17 cellular contexts compared by ENCODE assay signal in genomic region chr20:22744341-22745193, GRCh38.
DNase-seq lines count a peak whose midpoint lies in the region; FAIRE-seq and TF ChIP-seq lines count a peak whose summit lies in the region.
"Had no signal": no experiment of that assay in that cellular context is flagged by ENCODE, and none has a peak within 500 bp of the region (broad histone marks: within the 10 kb centered on the region; RNA-seq: fewer than 3 reads in every experiment).

No MANE protein-coding gene starts in this region.

- intact Hi-C loops in MCF 10A (cut with micrococcal nuclease) = no loop called here
- intact Hi-C loops in breast epithelium (cut with DNase I; ENCODE audit: low total_unique reads) = no loop called here

- no peak overlapping the region for H3K27ac ChIP-seq in breast epithelium
- H3K27ac ChIP-seq: 22Rv1; BLaER1 treated with 17β-estradiol and CSF1 and Interleukin-3, amounts not matched to agents 10 nM and 100 nM had no signal

- POLR2A ChIA-PET in MCF 10A (lab: Yijun Ruan, JAX) = interaction anchor here (0.6 to 3.8 kb wide), 14 partner anchors 10 to 1131 kb away, joined by 3 to 24 read pairs (median 4); partner anchors contain the start of gene NXT1

- H3K27me3 Mint-ChIP-seq in MCF 10A (ENCODE audit: insufficient read depth, unreplicated experiment) = no peaks in the 10 kb centered on the region

- no peaks in the 10 kb centered on the region for H3K4me1 ChIP-seq in breast epithelium

- CTCF ChIA-PET in MCF 10A (lab: Yijun Ruan, JAX) = interaction anchor here (0.7 to 1.4 kb wide), 5 partner anchors 14 to 353 kb away, joined by 3 to 5 read pairs (median 4); no protein-coding TSS in a partner anchor

- no peaks in the 10 kb centered on the region for H3K36me3 Mint-ChIP-seq in MCF 10A (ENCODE audit: insufficient read depth, unreplicated experiment)

- H3K9me3 ChIP-seq in breast epithelium = no peaks in the 10 kb centered on the region
- H3K9me3 ChIP-seq in MG63 = no peaks in the 10 kb centered on the region

- H3K4me3 Mint-ChIP-seq in MCF 10A (ENCODE audit: unreplicated experiment) = no peak overlapping the region

- H3K4me1 Mint-ChIP-seq in MCF 10A (ENCODE audit: insufficient read depth, unreplicated experiment) = peaks cover 5% of the 10 kb centered on the region

- no peak overlapping the region for H3K27ac Mint-ChIP-seq in MCF 10A (ENCODE audit: low read depth, unreplicated experiment)

- no peaks in the 10 kb centered on the region for H3K9me3 Mint-ChIP-seq in MCF 10A (ENCODE audit: unreplicated experiment)

- no peak overlapping the region for H3K4me3 ChIP-seq in breast epithelium
- no peak overlapping the region for H3K4me3 ChIP-seq in MG63
- H3K4me3 ChIP-seq: BLaER1 treated with 17β-estradiol and CSF1 and Interleukin-3, amounts not matched to agents 10 nM and 100 nM had no signal

- no peak for TF ChIP-seq POLR2A in breast epithelium (IDR thresholded peaks at IDR 0.05)

- no TSS peak for BruUV-seq in MCF 10A (replicated peaks; lab: Mats Ljungman, UMichigan)

- TF ChIP-seq CTCF in MCF 10A (IDR thresholded peaks at IDR 0.05; ENCODE audit: unreplicated experiment) (no peak), breast epithelium (IDR thresholded peaks at IDR 0.05) (no peak)

- no peak for FAIRE-seq in RCC 7860 (lab: Jason Lieb, UNC)
- FAIRE-seq: HepG2 had no signal

- peak; percentile 9 for DNase-seq in MCF 10A (ENCODE audit: unreplicated experiment)
- DNase-seq in breast epithelium (ENCODE audit: low spot score in 2 of 2) = no peak
- DNase-seq in dermis blood vessel endothelial cell = peak; percentile 48
- peak; percentile 16 for DNase-seq in iris pigment epithelial cell (ENCODE audit: low read depth)
- DNase-seq in NCI-H1105 treated with DMSO at 0.1 percent for 48 hours (lab: John Stamatoyannopoulos, UW) = no peak
- DNase-seq in MG63 = no peak
- DNase-seq in RCC 7860 (ENCODE audit: low spot score) = no peak
- no peak for DNase-seq in superior temporal gyrus (ENCODE audit: extremely low spot score)
- DNase-seq: DMS 273 treated with DMSO at 0.1 percent for 48 hours, H7, NCI-H1436, NCI-H2029 treated with DMSO at 0.1 percent for 48 hours, NCI-H510A treated with DMSO at 0.1 percent for 48 hours, RPMI8226 had no signal

- H3K27me3 ChIP-seq in breast epithelium = no peaks in the 10 kb centered on the region
- no peaks in the 10 kb centered on the region for H3K27me3 ChIP-seq in MG63
- H3K27me3 ChIP-seq: BLaER1 treated with 17β-estradiol and CSF1 and Interleukin-3, amounts not matched to agents 10 nM and 100 nM had no signal

- no peaks in the 10 kb centered on the region for H3K36me3 ChIP-seq in breast epithelium
- no peaks in the 10 kb centered on the region for H3K36me3 ChIP-seq in MG63
- H3K36me3 ChIP-seq: BLaER1 treated with 17β-estradiol and CSF1 and Interleukin-3, amounts not matched to agents 10 nM and 100 nM had no signal

Comparison
In these comparisons a context has a peak if more than half of its experiments do, and no peak if none do; other contexts are left out.
1. DNase-seq: peak in MCF 10A (single experiment), dermis blood vessel endothelial cell (single experiment) and iris pigment epithelial cell (single experiment); none in breast epithelium (0 of 2), NCI-H1105 treated with DMSO at 0.1 percent for 48 hours (single experiment), MG63 (single experiment), RCC 7860 (single experiment) and superior temporal gyrus (single experiment).